19 cellular contexts compared by ENCODE assay signal in the genomic region with DNA sequence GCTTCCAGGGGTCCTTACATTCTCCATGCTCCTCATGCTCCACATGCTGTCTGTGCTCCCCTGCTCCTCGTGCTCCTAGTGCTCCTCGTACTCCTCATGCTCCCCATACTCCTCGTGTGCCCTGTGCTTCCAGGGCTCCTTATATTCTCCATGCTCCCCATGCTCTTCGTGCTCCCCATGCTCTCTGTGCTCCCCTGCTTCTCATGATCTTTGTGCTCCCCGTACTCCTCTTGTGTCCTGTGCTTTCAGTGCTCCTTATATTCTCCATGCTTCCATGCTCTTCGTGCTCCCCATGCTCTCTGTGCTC. TPM values are rescaled to one million over a fixed set of nuclear protein-coding genes. Genes with fewer than 3 reads are reported as not detected.
DNase-seq lines count a peak whose midpoint lies in the region; ATAC-seq and TF ChIP-seq lines count a peak whose summit lies in the region.
"Had no signal": no experiment of that assay in that cellular context is flagged by ENCODE, and none has a peak within 500 bp of the region (broad histone marks: within the 10 kb centered on the region; RNA-seq: fewer than 3 reads in every experiment).

No MANE protein-coding gene starts in this region.

- H3K36me3 ChIP-seq in IMR-90 (ENCODE audit: control insufficient read depth, insufficient read depth, low read length) = no peaks in the 10 kb centered on the region
- no peaks in the 10 kb centered on the region for H3K36me3 ChIP-seq in neural progenitor cell

- POLR2A ChIA-PET in IMR-90 (lab: Charles Lee; ENCODE audit: unreplicated experiment) = no interaction called here

- no TSS peak for BruUV-seq in IMR-90 (replicated peaks; lab: Mats Ljungman, UMichigan)

- H2AK9ac ChIP-seq in IMR-90 (replicated peaks; ENCODE audit: low read depth, low read length, poor library complexity) = peak overlapping the region; percentile 65

- H3K9me3 Mint-ChIP-seq in T-helper 2 cell treated with Interferon-gamma antibody and Interleukin-4, amounts not matched to agents 5 μg/mL and 100 μg/mL, for 36 hours = no peaks in the 10 kb centered on the region
- H3K9me3 Mint-ChIP-seq in neural progenitor cell = peaks cover 5% of the 10 kb centered on the region
- H3K9me3 Mint-ChIP-seq: CD14-positive monocyte, IgD-negative memory B cell had no signal

- in situ Hi-C loops in IMR-90 (cut with MboI; ENCODE audit: low sequenced_read_pairs) = no loop called here

- no peak overlapping the region for H3K23ac ChIP-seq in IMR-90 (ENCODE audit: low read depth, low read length)

- no peak for TF ChIP-seq RAD21 in IMR-90 (IDR thresholded peaks at IDR 0.05; ENCODE audit: low read length)

- no peak for TF ChIP-seq POLR2A in IMR-90 (IDR thresholded peaks at IDR 0.05; ENCODE audit: low read depth, low read length)

- no peak overlapping the region for H4K8ac ChIP-seq in IMR-90 (ENCODE audit: low read depth in 2 of 2, low read length in 2 of 2)

- H3K4me1 ChIP-seq in IMR-90 (ENCODE audit: control insufficient read depth, insufficient read depth, low read length) = peaks cover 2% of the 10 kb centered on the region; the same call in 1 of the 2 replicates
- peaks cover 13% of the 10 kb centered on the region for H3K4me1 ChIP-seq in neural progenitor cell
- H3K4me1 ChIP-seq: A549 had no signal

- H3K27me3 ChIP-seq in IMR-90 (ENCODE audit: control insufficient read depth, insufficient read depth, low read length) (peaks cover 64% of the 10 kb centered on the region), neural progenitor cell (peaks cover 36% of the 10 kb centered on the region)

- WGBS in IMR-90 (ENCODE audit: extremely low coverage in 2 of 2, insufficient read length in 1 of 2), 2 experiments = 83% methylated on average over 4 of the region's 6 CpGs; no CpG with 5 or more reads in 1 of the 2 experiments

- peaks cover 7% of the 10 kb centered on the region for H3F3A ChIP-seq in neural progenitor cell (ENCODE audit: low read depth)

- no peak overlapping the region for H3K14ac ChIP-seq in IMR-90 (replicated peaks; ENCODE audit: low read depth, low read length)

- ATAC-seq in IMR-90 (ENCODE audit: low read depth) (no peak), HG02678 (IDR thresholded peaks at IDR 0.05; ENCODE audit: unreplicated experiment) (no peak)
- ATAC-seq in stimulated activated naive CD8-positive, alpha-beta T cell treated with anti-CD3 and anti-CD28 coated beads, Interleukin-15, Interleukin-2, amounts not matched to agents 100 U/mL and 50 U/mL, for 24 hours = no peak

- H3K27ac ChIP-seq in IMR-90 (ENCODE audit: insufficient read depth, low read length) (no peak overlapping the region), coronary artery (no peak overlapping the region), neural progenitor cell (no peak overlapping the region)
- H3K27ac ChIP-seq: 22Rv1, A549 had no signal

- H3K18ac ChIP-seq in IMR-90 (ENCODE audit: low read depth, low read length) = no peak overlapping the region

- H2BK120ac ChIP-seq in IMR-90 (ENCODE audit: low read depth, low read length) = no peak overlapping the region

- no peak overlapping the region for H3K4me3 Mint-ChIP-seq in T-helper 2 cell treated with Interferon-gamma antibody and Interleukin-4, amounts not matched to agents 5 μg/mL and 100 μg/mL, for 36 hours
- H3K4me3 Mint-ChIP-seq in neural progenitor cell = peak overlapping the region; percentile 11
- H3K4me3 Mint-ChIP-seq: CD4-positive, alpha-beta memory T cell; H9 had no signal

- H4K91ac ChIP-seq in IMR-90 (ENCODE audit: insufficient read depth, low read depth, low read length) = no peak overlapping the region

- intact Hi-C loops in IMR-90 (cut with micrococcal nuclease) = no loop called here

- dilution Hi-C loops in IMR-90 (cut with HindIII; ENCODE audit: low sequenced_read_pairs, unreplicated experiment) = no loop called here

- no peak for DNase-seq in T-helper 2 cell treated with Interferon-gamma antibody and Interleukin-4, amounts not matched to agents 5 μg/mL and 100 μg/mL, for 36 hours (ENCODE audit: low spot score)
- DNase-seq in T-helper 2 cell (no peak), IMR-90 (no peak), coronary artery (ENCODE audit: low spot score) (peak; percentile 16), neural progenitor cell (ENCODE audit: low spot score) (no peak)
- no peak for DNase-seq in stimulated activated naive CD8-positive, alpha-beta T cell treated with anti-CD3 and anti-CD28 coated beads, Interleukin-15, Interleukin-2, amounts not matched to agents 100 U/mL and 50 U/mL, for 24 hours
- no peak for DNase-seq in activated effector memory CD4-positive, alpha-beta T cell treated with anti-CD3 and anti-CD28 coated beads, Interleukin-2, amount 50 U/mL, for 16 hours
- DNase-seq: AML-193; CD4-positive, alpha-beta memory T cell; DMS153; DMS79; GDM1; GOT3; H9 had no signal

- H2AFZ ChIP-seq in IMR-90 (replicated peaks; ENCODE audit: low read length, poor library complexity) = no peak overlapping the region
- no peak overlapping the region for H2AFZ ChIP-seq in neural progenitor cell (replicated peaks)

- H3K9ac ChIP-seq in IMR-90 (ENCODE audit: low read depth, low read length) = no peak overlapping the region
- no peak overlapping the region for H3K9ac ChIP-seq in neural progenitor cell

- no peaks in the 10 kb centered on the region for H3K79me1 ChIP-seq in IMR-90 (ENCODE audit: low read depth in 1 of 2, low read length in 2 of 2)

- H4K20me1 ChIP-seq in IMR-90 (ENCODE audit: insufficient read depth, low read length) (peaks cover 12% of the 10 kb centered on the region; the same call in 1 of the 2 replicates), neural progenitor cell (ENCODE audit: low read depth) (no peaks in the 10 kb centered on the region)

- CTCF ChIA-PET in IMR-90 (lab: Yijun Ruan, JAX) = no interaction called here

- H3K79me2 ChIP-seq in neural progenitor cell (ENCODE audit: low read depth) = no peaks in the 10 kb centered on the region

- no peak overlapping the region for H2BK5ac ChIP-seq in IMR-90 (ENCODE audit: low read depth, low read length, poor library complexity, severe bottlenecking)

- H3K4me1 Mint-ChIP-seq in T-helper 2 cell treated with Interferon-gamma antibody and Interleukin-4, amounts not matched to agents 5 μg/mL and 100 μg/mL, for 36 hours (ENCODE audit: low read depth) = peaks cover 38% of the 10 kb centered on the region
- H3K4me1 Mint-ChIP-seq in neural progenitor cell = peaks cover 44% of the 10 kb centered on the region
- H3K4me1 Mint-ChIP-seq: CD14-positive monocyte; CD4-positive, alpha-beta memory T cell had no signal

- peak overlapping the region; percentile 60 for H3K27ac Mint-ChIP-seq in T-helper 2 cell treated with Interferon-gamma antibody and Interleukin-4, amounts not matched to agents 5 μg/mL and 100 μg/mL, for 36 hours
- no peak overlapping the region for H3K27ac Mint-ChIP-seq in neural progenitor cell
- H3K27ac Mint-ChIP-seq: H9, IgD-negative memory B cell had no signal

- no peaks in the 10 kb centered on the region for H3K36me3 Mint-ChIP-seq in T-helper 2 cell treated with Interferon-gamma antibody and Interleukin-4, amounts not matched to agents 5 μg/mL and 100 μg/mL, for 36 hours (ENCODE audit: low read depth)
- H3K36me3 Mint-ChIP-seq in neural progenitor cell = no peaks in the 10 kb centered on the region
- H3K36me3 Mint-ChIP-seq: CD14-positive monocyte; CD4-positive, alpha-beta memory T cell; IgD-negative memory B cell had no signal

- no peak overlapping the region for H3K4ac ChIP-seq in IMR-90 (ENCODE audit: low read depth, low read length)

- H4K5ac ChIP-seq in IMR-90 (ENCODE audit: low read depth, low read length) = no peak overlapping the region

- TF ChIP-seq CTCF in IMR-90 (conservative IDR thresholded peaks at IDR 0.05; ENCODE audit: low read depth, low read length) = no peak
- TF ChIP-seq CTCF in coronary artery (IDR thresholded peaks at IDR 0.05) = no peak
- no peak for TF ChIP-seq CTCF in neural progenitor cell (IDR thresholded peaks at IDR 0.05)

- H3K9me1 ChIP-seq in IMR-90 (ENCODE audit: insufficient read depth, low read length) = no peaks in the 10 kb centered on the region

- H3K56ac ChIP-seq in IMR-90 (ENCODE audit: extremely low read depth, insufficient read depth, low read length) = no peak overlapping the region

- H2BK20ac ChIP-seq in IMR-90 (ENCODE audit: low read depth, low read length) = no peak overlapping the region

- peaks cover 50% of the 10 kb centered on the region for H3K27me3 Mint-ChIP-seq in T-helper 2 cell treated with Interferon-gamma antibody and Interleukin-4, amounts not matched to agents 5 μg/mL and 100 μg/mL, for 36 hours (ENCODE audit: low read depth)
- peaks cover 10% of the 10 kb centered on the region for H3K27me3 Mint-ChIP-seq in neural progenitor cell (ENCODE audit: insufficient read depth, low read depth)

- H3K4me2 ChIP-seq in IMR-90 (ENCODE audit: low read depth, low read length) = no peak overlapping the region
- H3K4me2 ChIP-seq in neural progenitor cell = no peak overlapping the region
- H3K4me2 ChIP-seq: A549 had no signal

- no peak overlapping the region for H3K4me3 ChIP-seq in IMR-90 (ENCODE audit: insufficient read depth, low read depth, low read length)
- H3K4me3 ChIP-seq in coronary artery = no peak overlapping the region
- H3K4me3 ChIP-seq in neural progenitor cell = no peak overlapping the region
- H3K4me3 ChIP-seq: A549 had no signal

- H3K9me3 ChIP-seq in IMR-90 (ENCODE audit: control insufficient read depth, insufficient read depth, low read length) (no peaks in the 10 kb centered on the region; the same call in 1 of the 2 replicates), neural progenitor cell (ENCODE audit: low read depth) (no peaks in the 10 kb centered on the region)
- H3K9me3 ChIP-seq: A549 had no signal

- no peak overlapping the region for H2BK15ac ChIP-seq in IMR-90 (ENCODE audit: low read depth, low read length)

- H2AK5ac ChIP-seq in IMR-90 (ENCODE audit: low read depth, low read length) = no peak overlapping the region

TF ChIP-seq in IMR-90, 13 proteins besides CTCF, POLR2A, EP300 and RAD21:
- TF ChIP-seq MXI1 (IDR thresholded peaks at IDR 0.05; ENCODE audit: borderline replicate concordance, low read depth, low read length) (no peak), MAZ (IDR thresholded peaks at IDR 0.05; ENCODE audit: borderline replicate concordance, low read depth, low read length) (no peak), MAFK (IDR thresholded peaks at IDR 0.05; ENCODE audit: low read depth, low read length) (no peak), FOS (IDR thresholded peaks at IDR 0.05; ENCODE audit: low read depth, low read length) (no peak)

RNA-seq across cellular contexts. Expression of gene TRIP13, which starts 51.9 kb away (rescaled TPM):
- 27.2 and 35.5 TPM in 2 replicates for total RNA-seq in IMR-90 (2012; rRNA removed)
- polyA plus RNA-seq in IMR-90 (2012; rRNA removed) = 16.3 and 17.1 TPM in 2 replicates
- 6.5 and 11.4 TPM in 2 replicates for polyA plus RNA-seq in IMR-90 (2012; cell fraction: cytosol; rRNA removed)
- 4.6 and 11.3 TPM in 2 replicates for polyA plus RNA-seq in IMR-90 (2012; cell fraction: nucleus; rRNA removed; ENCODE audit: low replicate concordance)
- total RNA-seq in neural progenitor cell (ENCODE audit: low replicate concordance) = 32.3 and 32.6 TPM in 2 replicates

RNA-seq across cellular contexts. Expression of gene BRD9, which starts 52.0 kb away (rescaled TPM):
- total RNA-seq in IMR-90 (2012; rRNA removed) (40.0 and 43.4 TPM in 2 replicates), neural progenitor cell (ENCODE audit: low replicate concordance) (37.5 and 45.1 TPM in 2 replicates)
- polyA plus RNA-seq in IMR-90 (2012; rRNA removed) = 19.1 and 22.0 TPM in 2 replicates
- polyA plus RNA-seq in IMR-90 (2012; cell fraction: cytosol; rRNA removed) = 11.5 and 12.8 TPM in 2 replicates
- 37.5 and 50.9 TPM in 2 replicates for polyA plus RNA-seq in IMR-90 (2012; cell fraction: nucleus; rRNA removed; ENCODE audit: low replicate concordance)
